In genomic region chr4:84126911-84127310, GRCh38 we compare ENCODE assay signal across 7 cellular contexts.
DNase-seq lines count a peak whose midpoint lies in the region; ATAC-seq and TF ChIP-seq lines count a peak whose summit lies in the region.
"Not testable (repeated sequence)": the region's sequence is repeated elsewhere in the genome, so short reads cannot be mapped to it uniquely, and the experiment has no call there.

No MANE protein-coding gene starts in this region.

- not testable (repeated sequence) for H3K9me3 ChIP-seq in neural progenitor cell (ENCODE audit: low read depth)

- H3K36me3 ChIP-seq in GM23338 (ENCODE audit: insufficient read depth); neural progenitor cell: not testable (repeated sequence)

- peak overlapping the region; percentile 97; the same call in 1 of the 2 replicates for H2AFZ ChIP-seq in GM23338
- peak overlapping the region; percentile 96 for H2AFZ ChIP-seq in neural progenitor cell (replicated peaks)

- not testable (repeated sequence) for H3F3A ChIP-seq in GM23338 (replicated peaks; ENCODE audit: low read depth); neural progenitor cell (ENCODE audit: low read depth)

- H3K27me3 ChIP-seq in GM23338 (ENCODE audit: insufficient read depth); neural progenitor cell: not testable (repeated sequence)

- H3K4me1 Mint-ChIP-seq in GM23338 = peaks cover 10% of the 10 kb centered on the region
- not testable (repeated sequence) for H3K4me1 Mint-ChIP-seq in WTC11; glutamatergic neuron (ENCODE audit: low read depth, unreplicated experiment); neural progenitor cell

- H3K9me2 ChIP-seq in GM23338 (ENCODE audit: insufficient read depth) = not testable (repeated sequence)

- H3K4me2 ChIP-seq in GM23338 (peak overlapping the region; percentile 83), neural progenitor cell (peak overlapping the region; percentile 70)

- peak overlapping the region; percentile 67 for H3K4me3 ChIP-seq in GM23338
- peak overlapping the region; percentile 60 for H3K4me3 ChIP-seq in neural progenitor cell

- H3K27me3 Mint-ChIP-seq in GM23338 (ENCODE audit: insufficient read depth, low read depth, poor library complexity); WTC11 (ENCODE audit: low read depth); glutamatergic neuron (ENCODE audit: unreplicated experiment); neural progenitor cell (ENCODE audit: insufficient read depth, low read depth): not testable (repeated sequence)

- H3K9ac ChIP-seq in neural progenitor cell = not testable (repeated sequence)

- H3K79me2 ChIP-seq in GM23338 (replicated peaks; ENCODE audit: insufficient read depth); neural progenitor cell (ENCODE audit: low read depth): not testable (repeated sequence)

- ATAC-seq in GM23338, WTC11: not testable (repeated sequence)

- H3K36me3 Mint-ChIP-seq in GM23338 (ENCODE audit: low read depth); WTC11; glutamatergic neuron (ENCODE audit: unreplicated experiment); neural progenitor cell: not testable (repeated sequence)

- H3K9me3 Mint-ChIP-seq in GM23338; WTC11; glutamatergic neuron (ENCODE audit: unreplicated experiment); neural progenitor cell: not testable (repeated sequence)

- H3K4me3 Mint-ChIP-seq in GM23338 (peak overlapping the region; percentile 66), WTC11 (peak overlapping the region; percentile 75), glutamatergic neuron (ENCODE audit: unreplicated experiment) (peak overlapping the region; percentile 86), neural progenitor cell (peak overlapping the region; percentile 27)

- TF ChIP-seq CTCF in GM23338 (conservative IDR thresholded peaks at IDR 0.05; ENCODE audit: low read depth in 2 of 2); WTC11 (IDR thresholded peaks at IDR 0.05); glutamatergic neuron (IDR thresholded peaks at IDR 0.05; ENCODE audit: partially characterized antibody, unreplicated experiment); neural progenitor cell (IDR thresholded peaks at IDR 0.05): not testable (repeated sequence)

- DNase-seq in GM23338 (ENCODE audit: low spot score) (peak; percentile 43), NCI-H146 (lab: John Stamatoyannopoulos, UW) (peak; percentile 0), NCI-H748 (lab: John Stamatoyannopoulos, UW; ENCODE audit: unreplicated experiment) (peak; percentile 25), WTC11 (ENCODE audit: low spot score) (peak; percentile 65), glutamatergic neuron (peak; percentile 76), left kidney (ENCODE audit: low read depth, low spot score) (peak; percentile 13), neural progenitor cell (ENCODE audit: low spot score) (peak; percentile 65)

- not testable (repeated sequence) for H3K27ac ChIP-seq in GM23338 (ENCODE audit: low read depth); neural progenitor cell

- H3K27ac Mint-ChIP-seq in GM23338 (peak overlapping the region; percentile 53), WTC11 (peak overlapping the region; percentile 42), glutamatergic neuron (ENCODE audit: unreplicated experiment) (peak overlapping the region; percentile 53)
- not testable (repeated sequence) for H3K27ac Mint-ChIP-seq in neural progenitor cell

- not testable (repeated sequence) for H3K4me1 ChIP-seq in GM23338 (ENCODE audit: insufficient read depth); neural progenitor cell

- POLR2A ChIA-PET in WTC11 (lab: Charles Lee) = interaction anchor here (0.6 kb wide), 1 partner anchor 1053 kb away, joined by 3 read pairs; no protein-coding TSS in a partner anchor

- H4K20me1 ChIP-seq in GM23338 (replicated peaks; ENCODE audit: insufficient read depth); neural progenitor cell (ENCODE audit: low read depth): not testable (repeated sequence)

- CTCF ChIA-PET in WTC11 (lab: Charles Lee) = not testable (repeated sequence)

Comparison
In these comparisons a context has a peak if more than half of its experiments do, and no peak if none do; other contexts are left out.
1. DNase-seq: peak in every context shown above with its lines; median percentile 76 in glutamatergic neuron; 65 in WTC11; 65 in neural progenitor cell; 43 in GM23338; 25 in NCI-H748; 13 in left kidney; 0 in NCI-H146.
2. H3K4me3 Mint-ChIP-seq: peak in every context shown above with its lines; median percentile 86 in glutamatergic neuron; 75 in WTC11; 66 in GM23338; 27 in neural progenitor cell.